Comparison of ENCODE assay signal across 21 cellular contexts in genomic region chr1:6498576-6499111, GRCh38. TPM values are rescaled to one million over a fixed set of nuclear protein-coding genes. Genes with fewer than 3 reads are reported as not detected.
DNase-seq lines count a peak whose midpoint lies in the region; ATAC-seq and TF ChIP-seq lines count a peak whose summit lies in the region.
"Had no signal": no experiment of that assay in that cellular context is flagged by ENCODE, and none has a peak within 500 bp of the region (broad histone marks: within the 10 kb centered on the region; RNA-seq: fewer than 3 reads in every experiment).

No MANE protein-coding gene starts in this region.

- H4K20me1 ChIP-seq in neural progenitor cell (ENCODE audit: low read depth): peaks cover 14% of the 10 kb centered on the region

- H3K4me1 ChIP-seq in right atrium auricular region (peaks cover 0 to 79% of the 10 kb centered on the region in 2 donors), neural progenitor cell (peaks cover 25% of the 10 kb centered on the region)

- H3K27me3 Mint-ChIP-seq in neural progenitor cell (ENCODE audit: insufficient read depth, low read depth): peaks cover 8% of the 10 kb centered on the region
- H3K27me3 Mint-ChIP-seq in natural killer cell treated with Interleukin-12 subunit alpha and Interleukin-12 subunit beta and Interleukin-15 and Interleukin-18, amount 100 ng/mL, for 72 hours: peaks cover 6 to 12% of the 10 kb centered on the region in 2 donors
- H3K27me3 Mint-ChIP-seq: activated naive CD4-positive, alpha-beta T cell treated with anti-CD3 and anti-CD28 coated beads, Interleukin-2, amount 50 U/mL, for 24 hours had no signal

- no peaks in the 10 kb centered on the region for H3K9me3 Mint-ChIP-seq in neural progenitor cell
- H3K9me3 Mint-ChIP-seq in natural killer cell treated with Interleukin-12 subunit alpha and Interleukin-12 subunit beta and Interleukin-15 and Interleukin-18, amount 100 ng/mL, for 72 hours: no peaks in the 10 kb centered on the region
- H3K9me3 Mint-ChIP-seq: activated CD4-positive, alpha-beta memory T cell treated with anti-CD3 and anti-CD28 coated beads for 36 hours; activated naive CD4-positive, alpha-beta T cell treated with anti-CD3 and anti-CD28 coated beads, Interleukin-2, amount 50 U/mL, for 24 hours; CD8-positive, alpha-beta T cell had no signal

- H3K4me3 ChIP-seq in right atrium auricular region (no peak overlapping the region), dorsolateral prefrontal cortex (peak overlapping the region in 4 of 59 donors; percentile 10 to 72 (median 69)), neural progenitor cell (no peak overlapping the region)

- no peaks in the 10 kb centered on the region for H3K36me3 ChIP-seq in right atrium auricular region
- H3K36me3 ChIP-seq in neural progenitor cell: no peaks in the 10 kb centered on the region
- H3K36me3 ChIP-seq: brain microvascular endothelial cell, gastrocnemius medialis, suprapubic skin had no signal

- H3K9me3 ChIP-seq in right atrium auricular region (no peaks in the 10 kb centered on the region), neural progenitor cell (ENCODE audit: low read depth) (no peaks in the 10 kb centered on the region)
- H3K9me3 ChIP-seq: gastrocnemius medialis, suprapubic skin had no signal

- intact Hi-C loops in Right ventricle myocardium inferior (cut with DNase I) (no loop called here), dorsolateral prefrontal cortex (cut with DNase I) (no loop called here)

- peak overlapping the region; percentile 32 to 40 for H3K27ac ChIP-seq in right atrium auricular region
- H3K27ac ChIP-seq in dorsolateral prefrontal cortex: peak overlapping the region in 38 of 59 donors; percentile 0 to 78 (median 40)
- no peak overlapping the region for H3K27ac ChIP-seq in neural progenitor cell
- H3K27ac ChIP-seq: brain microvascular endothelial cell, gastrocnemius medialis, suprapubic skin had no signal

- ATAC-seq in Right ventricle myocardium inferior: no peak
- ATAC-seq in natural killer cell treated with Interleukin-12 subunit alpha and Interleukin-12 subunit beta and Interleukin-15 and Interleukin-18, amount 100 ng/mL, for 72 hours: no peak
- no peak for ATAC-seq in HG03520 (IDR thresholded peaks at IDR 0.05; ENCODE audit: unreplicated experiment)
- ATAC-seq: CD8-positive, alpha-beta T cell; gastrocnemius medialis had no signal

- peak overlapping the region; percentile 87 for H3K4me3 Mint-ChIP-seq in neural progenitor cell
- no peak overlapping the region for H3K4me3 Mint-ChIP-seq in natural killer cell treated with Interleukin-12 subunit alpha and Interleukin-12 subunit beta and Interleukin-15 and Interleukin-18, amount 100 ng/mL, for 72 hours

- H3K27me3 ChIP-seq in right atrium auricular region (no peaks in the 10 kb centered on the region), dorsolateral prefrontal cortex (peaks cover 0 to 47% (median 0%) of the 10 kb centered on the region in 45 donors), neural progenitor cell (peaks cover 38% of the 10 kb centered on the region)
- H3K27me3 ChIP-seq: brain microvascular endothelial cell, suprapubic skin had no signal

- no peak overlapping the region for H3K9ac ChIP-seq in neural progenitor cell

- no peak for DNase-seq in right atrium auricular region (ENCODE audit: low spot score)
- DNase-seq in Right ventricle myocardium inferior (ENCODE audit: missing footprints): no peak
- no peak for DNase-seq in dorsolateral prefrontal cortex
- no peak for DNase-seq in neural progenitor cell (ENCODE audit: low spot score)
- no peak for DNase-seq in NCI-H1694 (lab: John Stamatoyannopoulos, UW)
- no peak for DNase-seq in retina
- DNase-seq in natural killer cell treated with Interleukin-12 subunit alpha and Interleukin-12 subunit beta and Interleukin-15 and Interleukin-18, amount 100 ng/mL, for 72 hours (ENCODE audit: low spot score): no peak
- DNase-seq: activated CD4-positive, alpha-beta memory T cell treated with anti-CD3 and anti-CD28 coated beads for 36 hours; brain microvascular endothelial cell; gastrocnemius medialis; left cardiac atrium; NCI-H2029; NK-92 treated with Interleukin-12 subunit alpha and Interleukin-12 subunit beta, amount 100 ng/mL, for 24 hours; RPMI8226; small intestine; stimulated activated CD8-positive, alpha-beta memory T cell treated with anti-CD3 and anti-CD28 coated beads, Interleukin-4, amount 100 ng/mL, for 48 hours had no signal

- H3K79me2 ChIP-seq in neural progenitor cell (ENCODE audit: low read depth): no peaks in the 10 kb centered on the region

- H3K4me1 Mint-ChIP-seq in neural progenitor cell: peaks cover 31% of the 10 kb centered on the region
- no peaks in the 10 kb centered on the region for H3K4me1 Mint-ChIP-seq in natural killer cell treated with Interleukin-12 subunit alpha and Interleukin-12 subunit beta and Interleukin-15 and Interleukin-18, amount 100 ng/mL, for 72 hours (ENCODE audit: low read depth in 2 of 2)

- H3K36me3 Mint-ChIP-seq in neural progenitor cell: no peaks in the 10 kb centered on the region
- H3K36me3 Mint-ChIP-seq in natural killer cell treated with Interleukin-12 subunit alpha and Interleukin-12 subunit beta and Interleukin-15 and Interleukin-18, amount 100 ng/mL, for 72 hours: no peaks in the 10 kb centered on the region
- H3K36me3 Mint-ChIP-seq: activated CD4-positive, alpha-beta memory T cell treated with anti-CD3 and anti-CD28 coated beads for 36 hours; activated naive CD4-positive, alpha-beta T cell treated with anti-CD3 and anti-CD28 coated beads, Interleukin-2, amount 50 U/mL, for 24 hours; CD8-positive, alpha-beta T cell had no signal

- H3K27ac Mint-ChIP-seq in neural progenitor cell: peak overlapping the region; percentile 60
- H3K27ac Mint-ChIP-seq in natural killer cell treated with Interleukin-12 subunit alpha and Interleukin-12 subunit beta and Interleukin-15 and Interleukin-18, amount 100 ng/mL, for 72 hours: no peak overlapping the region
- H3K27ac Mint-ChIP-seq: activated CD4-positive, alpha-beta memory T cell treated with anti-CD3 and anti-CD28 coated beads for 36 hours had no signal

- no peak overlapping the region for H3K4me2 ChIP-seq in neural progenitor cell

- no peak overlapping the region for H2AFZ ChIP-seq in neural progenitor cell (replicated peaks)

- no peak for TF ChIP-seq CTCF in right atrium auricular region (IDR thresholded peaks at IDR 0.05)
- TF ChIP-seq CTCF in dorsolateral prefrontal cortex (IDR thresholded peaks at IDR 0.05 in 54 of 56, conservative IDR thresholded peaks at IDR 0.05 in 2 of 56; ENCODE audit: low read depth in 1 of 56, partially characterized antibody in 56 of 56): no peak
- TF ChIP-seq CTCF in neural progenitor cell (IDR thresholded peaks at IDR 0.05): no peak

- peaks cover 19% of the 10 kb centered on the region for H3F3A ChIP-seq in neural progenitor cell (ENCODE audit: low read depth)

RNA-seq across cellular contexts. Expression of gene PLEKHG5, which starts 7.2 kb away (rescaled TPM):
- total RNA-seq in right atrium auricular region (1 to 10 TPM; 7.0 to 7.9 TPM), Right ventricle myocardium inferior (16.8 TPM), dorsolateral prefrontal cortex (100 to 1,000 TPM in 1 of 120 experiments, 10 to 100 TPM in 119; 15.9 to 101 (median 58.6) TPM), neural progenitor cell (ENCODE audit: low replicate concordance) (7.4 and 25.9 TPM in 2 replicates)
- total RNA-seq in natural killer cell treated with Interleukin-12 subunit alpha and Interleukin-12 subunit beta and Interleukin-15 and Interleukin-18, amount 100 ng/mL, for 72 hours: under 1 TPM; 0.33 to 0.81 TPM

RNA-seq across cellular contexts. Expression of gene TNFRSF25, which starts 32.7 kb away (rescaled TPM):
- total RNA-seq in right atrium auricular region: 1 to 10 TPM; 4.4 to 7.4 TPM
- 11.4 TPM for total RNA-seq in Right ventricle myocardium inferior
- 100 to 1,000 TPM in 3 of 120 experiments, 10 to 100 TPM in 117; 15.2 to 106 (median 54.0) TPM for total RNA-seq in dorsolateral prefrontal cortex
- 15.6 and 23.7 TPM in 2 replicates for total RNA-seq in neural progenitor cell (ENCODE audit: low replicate concordance)
- total RNA-seq in natural killer cell treated with Interleukin-12 subunit alpha and Interleukin-12 subunit beta and Interleukin-15 and Interleukin-18, amount 100 ng/mL, for 72 hours: 100 to 1,000 TPM in 1 of 2 donors, 10 to 100 TPM in 1; 83.6 to 106 TPM

RNA-seq across cellular contexts. Expression of gene NOL9, which starts 55.7 kb away (rescaled TPM):
- total RNA-seq in right atrium auricular region (10 to 100 TPM; 15.4 to 15.6 TPM), Right ventricle myocardium inferior (12.6 TPM), dorsolateral prefrontal cortex (10 to 100 TPM; 24.8 to 48.9 (median 33.6) TPM), neural progenitor cell (ENCODE audit: low replicate concordance) (28.1 and 48.0 TPM in 2 replicates)
- total RNA-seq in natural killer cell treated with Interleukin-12 subunit alpha and Interleukin-12 subunit beta and Interleukin-15 and Interleukin-18, amount 100 ng/mL, for 72 hours: 10 to 100 TPM; 41.6 to 80.5 TPM

RNA-seq across cellular contexts. Expression of gene TAS1R1, which starts 56.5 kb away (rescaled TPM):
- total RNA-seq in right atrium auricular region: not detected
- total RNA-seq in Right ventricle myocardium inferior: not detected
- total RNA-seq in dorsolateral prefrontal cortex: under 1 TPM in 22 of 120 experiments, not detected in 98; 0.14 to 0.78 (median 0.32) TPM
- not detected in 2 replicates for total RNA-seq in neural progenitor cell (ENCODE audit: low replicate concordance)
- total RNA-seq in natural killer cell treated with Interleukin-12 subunit alpha and Interleukin-12 subunit beta and Interleukin-15 and Interleukin-18, amount 100 ng/mL, for 72 hours: not detected
- total RNA-seq: activated CD4-positive, alpha-beta memory T cell treated with anti-CD3 and anti-CD28 coated beads for 36 hours; CD8-positive, alpha-beta T cell; gastrocnemius medialis; H1; left cardiac atrium had no signal
